10 cellular contexts compared by ENCODE assay signal in genomic region chr5:78362220-78362619, GRCh38. TPM values are rescaled to one million over a fixed set of nuclear protein-coding genes. Genes with fewer than 3 reads are reported as not detected.
DNase-seq lines count a peak whose midpoint lies in the region; ATAC-seq and TF ChIP-seq lines count a peak whose summit lies in the region.
"Had no signal": no experiment of that assay in that cellular context is flagged by ENCODE, and none has a peak within 500 bp of the region (broad histone marks: within the 10 kb centered on the region; RNA-seq: fewer than 3 reads in every experiment).

No MANE protein-coding gene starts in this region.

- H3K4me1 Mint-ChIP-seq in CD8-positive, alpha-beta memory T cell: peaks cover 56 to 67% (median 67%) of the 10 kb centered on the region in 3 donors
- peaks cover 58% of the 10 kb centered on the region for H3K4me1 Mint-ChIP-seq in activated naive CD8-positive, alpha-beta T cell (ENCODE audit: low read depth)
- peaks cover 38 to 51% of the 10 kb centered on the region in 2 donors for H3K4me1 Mint-ChIP-seq in natural killer cell

- no peaks in the 10 kb centered on the region for H3K27me3 ChIP-seq in CD8-positive, alpha-beta memory T cell (ENCODE audit: insufficient read depth, low read length, poor library complexity, severe bottlenecking)
- no peaks in the 10 kb centered on the region for H3K27me3 ChIP-seq in HUES48 (ENCODE audit: control insufficient read depth, insufficient read depth, low read length)
- H3K27me3 ChIP-seq: esophagus squamous epithelium had no signal

- DNase-seq in CD8-positive, alpha-beta memory T cell: no peak
- DNase-seq in natural killer cell: no peak
- DNase-seq in SW 1271 (lab: John Stamatoyannopoulos, UW): no peak
- no peak for DNase-seq in MV-4-11 (lab: John Stamatoyannopoulos, UW)
- DNase-seq in NCI-H345 (lab: John Stamatoyannopoulos, UW): no peak
- DNase-seq: esophagus squamous epithelium, SHP77 had no signal

- ATAC-seq in natural killer cell: no peak
- ATAC-seq in GM19023 (IDR thresholded peaks at IDR 0.05; ENCODE audit: unreplicated experiment): no peak

- peak overlapping the region; percentile 46 to 98 (median 91) for H3K4me3 Mint-ChIP-seq in CD8-positive, alpha-beta memory T cell
- H3K4me3 Mint-ChIP-seq in activated naive CD8-positive, alpha-beta T cell: peak overlapping the region; percentile 94
- H3K4me3 Mint-ChIP-seq in natural killer cell: peak overlapping the region; percentile 98

- H3K4me3 ChIP-seq in CD8-positive, alpha-beta memory T cell (ENCODE audit: low read length): no peak overlapping the region
- 0 out of 2 replicates have a peak overlapping the region, but pooled peaks have one; percentile 83 for H3K4me3 ChIP-seq in HUES48 (ENCODE audit: low read depth, low read length)

- H3K27ac Mint-ChIP-seq in CD8-positive, alpha-beta memory T cell: peak overlapping the region in 5 of 8 donors; percentile 31 to 95 (median 69)
- H3K27ac Mint-ChIP-seq in activated naive CD8-positive, alpha-beta T cell: peak overlapping the region; percentile 1
- peak overlapping the region; percentile 40 to 90 for H3K27ac Mint-ChIP-seq in natural killer cell

- peaks cover 0 to 12% (median 2%) of the 10 kb centered on the region in 3 donors for H3K36me3 Mint-ChIP-seq in CD8-positive, alpha-beta memory T cell
- H3K36me3 Mint-ChIP-seq in activated naive CD8-positive, alpha-beta T cell: peaks cover under 1% of the 10 kb centered on the region
- no peaks in the 10 kb centered on the region for H3K36me3 Mint-ChIP-seq in natural killer cell

- CTCF ChIA-PET in CD8-positive, alpha-beta memory T cell (lab: Charles Lee): no interaction called here

- H3K27me3 Mint-ChIP-seq in CD8-positive, alpha-beta memory T cell: peaks cover 0 to 3% of the 10 kb centered on the region in 2 donors
- no peaks in the 10 kb centered on the region for H3K27me3 Mint-ChIP-seq in activated naive CD8-positive, alpha-beta T cell
- H3K27me3 Mint-ChIP-seq in natural killer cell (ENCODE audit: low read depth in 2 of 2): no peaks in the 10 kb centered on the region

- no peaks in the 10 kb centered on the region for H3K9me3 ChIP-seq in CD8-positive, alpha-beta memory T cell (ENCODE audit: low read length)
- no peaks in the 10 kb centered on the region for H3K9me3 ChIP-seq in HUES48 (ENCODE audit: control insufficient read depth, insufficient read depth, low read length)
- H3K9me3 ChIP-seq: esophagus squamous epithelium had no signal

- intact Hi-C loops in natural killer cell (cut with micrococcal nuclease): loop anchor here (10.0 kb wide), 1 partner anchor 623 kb away; the partner anchor contains the start of gene ARSB

- no peaks in the 10 kb centered on the region for H3K9me3 Mint-ChIP-seq in CD8-positive, alpha-beta memory T cell
- no peaks in the 10 kb centered on the region for H3K9me3 Mint-ChIP-seq in activated naive CD8-positive, alpha-beta T cell (ENCODE audit: low read depth)
- no peaks in the 10 kb centered on the region for H3K9me3 Mint-ChIP-seq in natural killer cell

- H3K27ac ChIP-seq in CD8-positive, alpha-beta memory T cell (ENCODE audit: low read depth, low read length): no peak overlapping the region
- no peak overlapping the region for H3K27ac ChIP-seq in HUES48 (ENCODE audit: low read depth, low read length)

- POLR2A ChIA-PET in CD8-positive, alpha-beta memory T cell (lab: Charles Lee): no interaction called here

- TF ChIP-seq CTCF in natural killer cell (IDR thresholded peaks at IDR 0.05): no peak

- H3K4me1 ChIP-seq in CD8-positive, alpha-beta memory T cell (ENCODE audit: insufficient read depth, low read length): peaks cover 21% of the 10 kb centered on the region
- peaks cover 10% of the 10 kb centered on the region; the same call in 1 of the 2 replicates for H3K4me1 ChIP-seq in HUES48 (ENCODE audit: control insufficient read depth, insufficient read depth, low read length)

- H3K36me3 ChIP-seq in CD8-positive, alpha-beta memory T cell (ENCODE audit: insufficient read depth, low read length): no peaks in the 10 kb centered on the region
- H3K36me3 ChIP-seq in HUES48 (ENCODE audit: control insufficient read depth, insufficient read depth, low read length): no peaks in the 10 kb centered on the region

- no peak overlapping the region for H3K9ac ChIP-seq in HUES48 (ENCODE audit: low read depth, low read length)

RNA-seq across cellular contexts. Expression of gene SCAMP1, which starts 1.8 kb away (rescaled TPM):
- 10 to 100 TPM; 15.2 to 17.3 TPM for total RNA-seq in CD8-positive, alpha-beta memory T cell
- polyA plus RNA-seq in CD8-positive, alpha-beta memory T cell: 36.2 TPM
- 10 to 100 TPM; 19.9 to 27.1 (median 20.5) TPM for total RNA-seq in natural killer cell

Comparison
In these comparisons a context has a peak if more than half of its experiments do, and no peak if none do; other contexts are left out.
1. H3K27ac Mint-ChIP-seq: peak in every context shown above with its lines; median percentile 69 in CD8-positive, alpha-beta memory T cell; 65 in natural killer cell; 1 in activated naive CD8-positive, alpha-beta T cell.